ENCODE assay signal across 7 cellular contexts in the genomic region with DNA sequence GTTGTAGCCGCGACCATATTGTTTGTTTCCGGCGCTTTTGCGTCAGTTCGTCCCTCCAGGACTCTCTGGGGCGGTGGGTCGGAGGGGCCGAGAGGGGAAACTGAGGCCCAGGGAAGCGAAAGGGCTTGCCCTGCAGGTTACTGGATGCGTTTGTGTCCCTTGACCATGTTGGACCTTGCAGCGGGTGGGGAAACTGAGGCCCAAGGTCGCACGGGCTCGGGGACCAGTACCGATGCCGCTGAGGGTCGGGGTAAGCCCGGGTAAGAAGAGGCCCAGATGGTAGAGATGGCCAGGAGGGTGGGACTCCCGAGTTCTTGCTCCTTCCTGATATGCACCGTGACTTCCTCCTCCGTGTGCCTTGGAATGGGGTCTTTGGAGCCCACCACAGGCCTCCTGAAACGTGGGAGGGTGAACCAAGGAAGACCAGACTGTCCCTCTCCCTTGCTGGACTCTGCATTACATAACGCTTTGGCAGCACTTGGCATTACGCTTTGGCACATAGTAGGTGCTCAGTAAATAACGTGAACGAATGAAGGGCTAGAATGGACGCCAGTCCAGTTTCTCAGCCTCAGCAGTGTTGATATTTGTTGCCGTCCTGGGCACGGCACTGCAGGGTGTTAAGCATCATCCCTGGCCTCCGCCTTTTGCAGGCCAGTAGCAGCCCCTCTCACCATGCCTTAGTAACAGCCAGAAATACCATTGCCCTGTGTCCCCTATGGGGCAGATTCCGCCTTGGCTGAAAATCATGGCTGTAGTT. TPM values are rescaled to one million over a fixed set of nuclear protein-coding genes. Genes with fewer than 3 reads are reported as not detected.
DNase-seq lines count a peak whose midpoint lies in the region; ATAC-seq and TF ChIP-seq lines count a peak whose summit lies in the region.

No MANE protein-coding gene starts in this region.

- H3K4me1 ChIP-seq in HEK293 (ENCODE audit: control insufficient read depth, insufficient read depth, low read length) (no peaks in the 10 kb centered on the region), foreskin keratinocyte (peaks cover 9% of the 10 kb centered on the region)

- ATAC-seq in foreskin keratinocyte (no peak), HG03354 (IDR thresholded peaks at IDR 0.05; ENCODE audit: poor library complexity, severe bottlenecking, unreplicated experiment) (no peak), GM18502 (IDR thresholded peaks at IDR 0.05; ENCODE audit: poor library complexity, unreplicated experiment) (no peak)

- CTCF ChIA-PET in HEK293 (lab: Yijun Ruan, JAX) = no interaction called here

- peaks cover 17 to 37% of the 10 kb centered on the region in 2 experiments for H3K36me3 ChIP-seq in HEK293 (ENCODE audit: control insufficient read depth in 2 of 2, insufficient read depth in 1 of 2, low read length in 2 of 2)

- H3K27me3 ChIP-seq in foreskin keratinocyte = no peaks in the 10 kb centered on the region

- POLR2A ChIA-PET in HEK293 (lab: Yijun Ruan, JAX) = interaction anchor here (1.3 to 1.7 kb wide), 2 partner anchors 37 to 60 kb away, joined by 3 to 14 read pairs; partner anchors contain the start of gene MPND

- H3K4me3 ChIP-seq in HEK293 (ENCODE audit: low read depth, low read length) = peak overlapping the region; percentile 94
- H3K4me3 ChIP-seq in skin epidermis = peak overlapping the region; percentile 49 to 99 (median 94)

- peak; percentile 18 for DNase-seq in SK-N-DZ (ENCODE audit: low spot score)
- DNase-seq in foreskin keratinocyte = no peak
- no peak for DNase-seq in A172 (ENCODE audit: low spot score)

- no peaks in the 10 kb centered on the region for H3K9me3 ChIP-seq in HEK293 (ENCODE audit: control insufficient read depth, insufficient read depth, low read depth, low read length)

- TF ChIP-seq CTCF in HEK293 (tag by site-specific recombination; IDR thresholded peaks at IDR 0.05) = no peak
- no peak for TF ChIP-seq CTCF in foreskin keratinocyte (conservative IDR thresholded peaks at IDR 0.05)

- H3K27ac ChIP-seq in HEK293 (ENCODE audit: extremely low read depth, low read depth, low read length) (peak overlapping the region; percentile 92), foreskin keratinocyte (peak overlapping the region; percentile 87), skin epidermis (peak overlapping the region in 20 of 21 experiments; percentile 13 to 90 (median 81))

TF ChIP-seq in HEK293, 187 proteins besides CTCF, POLR2A, EP300 and RAD21 (continues in another document):
- no peak for TF ChIP-seq ZNF768 (tag by site-specific recombination; IDR thresholded peaks at IDR 0.05)
- peak; percentile 99 for TF ChIP-seq ZNF664 (tag by site-specific recombination; IDR thresholded peaks at IDR 0.05)
- TF ChIP-seq FEZF1 (tag by site-specific recombination; IDR thresholded peaks at IDR 0.05) = peak; percentile 37; the same call in 1 of the 2 replicates
- peak; percentile 61 for TF ChIP-seq ZNF335 (tag by site-specific recombination; conservative IDR thresholded peaks at IDR 0.05)
- TF ChIP-seq KLF1 (tag by site-specific recombination; IDR thresholded peaks at IDR 0.05) = no peak
- TF ChIP-seq ZBTB20 (tag by site-specific recombination; IDR thresholded peaks at IDR 0.05) = 0 out of 2 replicates have a peak, but pooled peaks have one; percentile 16
- peak; percentile 7; the same call in 1 of the 2 replicates for TF ChIP-seq ZNF580 (tag by site-specific recombination; IDR thresholded peaks at IDR 0.05)
- 0 out of 2 replicates have a peak, but pooled peaks have one; percentile 12 for TF ChIP-seq SP7 (tag by site-specific recombination; IDR thresholded peaks at IDR 0.05)
- TF ChIP-seq, protein P1, sequence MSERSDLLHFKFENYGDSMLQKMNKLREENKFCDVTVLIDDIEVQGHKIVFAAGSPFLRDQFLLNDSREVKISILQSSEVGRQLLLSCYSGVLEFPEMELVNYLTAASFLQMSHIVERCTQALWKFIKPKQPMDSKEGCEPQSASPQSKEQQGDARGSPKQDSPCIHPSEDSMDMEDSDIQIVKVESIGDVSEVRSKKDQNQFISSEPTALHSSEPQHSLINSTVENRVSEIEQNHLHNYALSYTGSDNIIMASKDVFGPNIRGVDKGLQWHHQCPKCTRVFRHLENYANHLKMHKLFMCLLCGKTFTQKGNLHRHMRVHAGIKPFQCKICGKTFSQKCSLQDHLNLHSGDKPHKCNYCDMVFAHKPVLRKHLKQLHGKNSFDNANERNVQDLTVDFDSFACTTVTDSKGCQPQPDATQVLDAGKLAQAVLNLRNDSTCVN (tag by site-specific recombination; optimal IDR thresholded peaks at IDR 0.05) = peak; percentile 43
- no peak for TF ChIP-seq PRDM6 (tag by site-specific recombination; IDR thresholded peaks at IDR 0.05)
- TF ChIP-seq ZNF341 (tag by site-specific recombination; IDR thresholded peaks at IDR 0.05; ENCODE audit: low read depth) = peak; percentile 35; the same call in 1 of the 2 replicates
- TF ChIP-seq ZNF600 (tag by site-specific recombination; IDR thresholded peaks at IDR 0.05) = peak; percentile 57
- TF ChIP-seq KLF9 (tag by site-specific recombination; IDR thresholded peaks at IDR 0.05; ENCODE audit: low read depth) = 0 out of 2 replicates have a peak, but pooled peaks have one; percentile 10
- no peak for TF ChIP-seq ZNF701 (tag by site-specific recombination; IDR thresholded peaks at IDR 0.05)
- no peak for TF ChIP-seq ZEB2 (tag by site-specific recombination; IDR thresholded peaks at IDR 0.05)

RNA-seq across cellular contexts. Expression of gene CHAF1A, which starts 0.7 kb away (rescaled TPM):
- 44.2 and 55.5 TPM in 2 replicates for polyA plus RNA-seq in SK-N-DZ (2014; cell fraction: cytosol; rRNA removed)
- polyA plus RNA-seq in SK-N-DZ (2014; cell fraction: nucleus; rRNA removed) = 54.0 and 71.2 TPM in 2 replicates
- total RNA-seq in foreskin keratinocyte = 35.5 and 41.6 TPM in 2 replicates
- 24.7 and 29.6 TPM in 2 replicates for polyA plus RNA-seq in foreskin keratinocyte
- total RNA-seq in A172 (2014; rRNA removed; shearing (Covaris generic)) = 37.8 and 52.7 TPM in 2 replicates

RNA-seq across cellular contexts. Expression of gene SH3GL1, which starts 2.8 kb away (rescaled TPM):
- 47.0 and 62.2 TPM in 2 replicates for polyA plus RNA-seq in SK-N-DZ (2014; cell fraction: cytosol; rRNA removed)
- 41.5 and 42.2 TPM in 2 replicates for polyA plus RNA-seq in SK-N-DZ (2014; cell fraction: nucleus; rRNA removed)
- total RNA-seq in foreskin keratinocyte = 71.9 and 74.2 TPM in 2 replicates
- polyA plus RNA-seq in foreskin keratinocyte = 85.5 and 88.1 TPM in 2 replicates
- total RNA-seq in A172 (2014; rRNA removed; shearing (Covaris generic)) = 94.0 and 137 TPM in 2 replicates

RNA-seq across cellular contexts. Expression of gene UBXN6, which starts 54.4 kb away (rescaled TPM):
- 45.3 and 50.1 TPM in 2 replicates for polyA plus RNA-seq in SK-N-DZ (2014; cell fraction: cytosol; rRNA removed)
- 41.8 and 100 TPM in 2 replicates for polyA plus RNA-seq in SK-N-DZ (2014; cell fraction: nucleus; rRNA removed)
- 88.9 and 93.0 TPM in 2 replicates for total RNA-seq in foreskin keratinocyte
- polyA plus RNA-seq in foreskin keratinocyte = 125 and 138 TPM in 2 replicates
- total RNA-seq in A172 (2014; rRNA removed; shearing (Covaris generic)) = 87.4 and 97.0 TPM in 2 replicates

RNA-seq across cellular contexts. Expression of gene MPND, which starts 59.8 kb away (rescaled TPM):
- polyA plus RNA-seq in SK-N-DZ (2014; cell fraction: cytosol; rRNA removed) = 8.7 and 15.5 TPM in 2 replicates
- 14.1 and 19.4 TPM in 2 replicates for polyA plus RNA-seq in SK-N-DZ (2014; cell fraction: nucleus; rRNA removed)
- total RNA-seq in foreskin keratinocyte = 10.0 and 10.9 TPM in 2 replicates
- 15.2 and 15.5 TPM in 2 replicates for polyA plus RNA-seq in foreskin keratinocyte
- total RNA-seq in A172 (2014; rRNA removed; shearing (Covaris generic)) = 6.4 and 6.6 TPM in 2 replicates
